In genomic region chr5:126184474-126184873, GRCh38 we compare ENCODE assay signal across 1 cellular context.
"Had no signal": no experiment of that assay in that cellular context is flagged by ENCODE, and none has a peak within 500 bp of the region (broad histone marks: within the 10 kb centered on the region; RNA-seq: fewer than 3 reads in every experiment).

No MANE protein-coding gene starts in this region.

- H3K4me3 ChIP-seq: MG63 had no signal

- H3K36me3 ChIP-seq: MG63 had no signal

- H3K27me3 ChIP-seq: MG63 had no signal
